In genomic region chr14:74704656-74705055, GRCh38 we compare ENCODE assay signal across 25 cellular contexts.
"Had no signal": no experiment of that assay in that cellular context is flagged by ENCODE, and none has a peak within 500 bp of the region (broad histone marks: within the 10 kb centered on the region; RNA-seq: fewer than 3 reads in every experiment).

No MANE protein-coding gene starts in this region.

- H3K27ac ChIP-seq: brain microvascular endothelial cell, colonic mucosa, dorsolateral prefrontal cortex, esophagus muscularis mucosa, gastroesophageal sphincter, neutrophil, parathyroid adenoma, sigmoid colon had no signal

- H3K27me3 Mint-ChIP-seq: activated CD4-positive, alpha-beta memory T cell treated with anti-CD3 and anti-CD28 coated beads for 36 hours; activated naive CD8-positive, alpha-beta T cell treated with anti-CD3 and anti-CD28 coated beads, Interleukin-2, amount 10 ng/mL, durations not matched to agents 7 days and 5 days; effector memory CD8-positive, alpha-beta T cell; memory B cell; natural killer cell treated with Interleukin-12 subunit alpha and Interleukin-12 subunit beta and Interleukin-15 and Interleukin-18, amount 100 ng/mL, for 72 hours had no signal

- DNase-seq: activated CD4-positive, alpha-beta memory T cell treated with anti-CD3 and anti-CD28 coated beads for 36 hours; activated CD4-positive, alpha-beta T cell treated with anti-CD3 and anti-CD28 coated beads for 4 hours; activated CD4-positive, CD25-positive, alpha-beta regulatory T cell; activated naive CD4-positive, alpha-beta T cell treated with Interleukin-2 at 50 U/mL for 16 hours; activated naive CD8-positive, alpha-beta T cell treated with anti-CD3 and anti-CD28 coated beads, Interleukin-2, amount 10 ng/mL, durations not matched to agents 7 days and 5 days; activated T-cell treated with anti-CD3 and anti-CD28 coated beads, Interleukin-2, amount 50 U/mL, for 48 hours; aorta; brain microvascular endothelial cell; caudate nucleus; colonic mucosa; dorsolateral prefrontal cortex; effector memory CD8-positive, alpha-beta T cell; head of caudate nucleus; left colon; sigmoid colon; stimulated activated CD4-positive, alpha-beta T cell treated with anti-CD3 and anti-CD28 coated beads, Interleukin-2, amount 100 ng/mL, for 48 hours; stimulated activated CD8-positive, alpha-beta memory T cell treated with anti-CD3 and anti-CD28 coated beads, Interleukin-4, amount 100 ng/mL, for 48 hours; stimulated activated naive CD4-positive, alpha-beta T cell; T-helper 9 cell had no signal

- H3K9me3 Mint-ChIP-seq: effector memory CD8-positive, alpha-beta T cell; natural killer cell treated with Interleukin-12 subunit alpha and Interleukin-12 subunit beta and Interleukin-15 and Interleukin-18, amount 100 ng/mL, for 72 hours had no signal

- H3K4me1 ChIP-seq: colonic mucosa, parathyroid adenoma had no signal

- H3K4me3 Mint-ChIP-seq: activated CD4-positive, alpha-beta memory T cell treated with anti-CD3 and anti-CD28 coated beads for 36 hours; activated naive CD8-positive, alpha-beta T cell treated with anti-CD3 and anti-CD28 coated beads, Interleukin-2, amount 10 ng/mL, durations not matched to agents 7 days and 5 days; effector memory CD8-positive, alpha-beta T cell; memory B cell; natural killer cell treated with Interleukin-12 subunit alpha and Interleukin-12 subunit beta and Interleukin-15 and Interleukin-18, amount 100 ng/mL, for 72 hours had no signal

- H3K9ac ChIP-seq: parathyroid adenoma had no signal

- H3K36me3 ChIP-seq: colonic mucosa, esophagus muscularis mucosa, gastroesophageal sphincter, sigmoid colon had no signal

- H3K27ac Mint-ChIP-seq: activated CD4-positive, alpha-beta memory T cell treated with anti-CD3 and anti-CD28 coated beads for 36 hours; activated naive CD8-positive, alpha-beta T cell treated with anti-CD3 and anti-CD28 coated beads, Interleukin-2, amount 10 ng/mL, durations not matched to agents 7 days and 5 days; effector memory CD8-positive, alpha-beta T cell; memory B cell; natural killer cell treated with Interleukin-12 subunit alpha and Interleukin-12 subunit beta and Interleukin-15 and Interleukin-18, amount 100 ng/mL, for 72 hours had no signal

- H3K27me3 ChIP-seq: brain microvascular endothelial cell, colonic mucosa, dorsolateral prefrontal cortex, esophagus muscularis mucosa, gastroesophageal sphincter, neutrophil, sigmoid colon had no signal

- H3K9me3 ChIP-seq: colonic mucosa, esophagus muscularis mucosa, gastroesophageal sphincter, neutrophil had no signal

- H3K4me3 ChIP-seq: colonic mucosa, dorsolateral prefrontal cortex, esophagus muscularis mucosa, gastroesophageal sphincter, sigmoid colon had no signal
